ENCODE assay signal across 11 cellular contexts in the genomic region with DNA sequence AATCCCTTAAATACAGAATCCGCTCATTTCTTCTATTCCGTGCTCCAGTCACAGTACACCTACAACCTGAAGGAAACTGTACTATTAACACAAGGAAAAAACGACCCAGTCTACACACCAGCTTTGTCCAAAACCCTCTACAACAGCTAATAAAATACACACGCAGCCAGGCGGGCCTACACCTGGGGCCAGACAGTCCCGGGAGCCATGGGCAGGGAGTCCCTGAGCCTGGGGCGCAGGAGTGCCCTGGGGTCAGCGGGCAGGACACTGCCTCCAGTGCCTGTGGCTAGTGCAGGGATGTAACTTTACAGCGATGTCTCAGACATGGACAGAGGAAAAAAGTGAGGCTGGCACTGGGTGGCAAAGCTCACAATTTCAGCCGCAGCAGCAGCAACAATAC. TPM values are rescaled to one million over a fixed set of nuclear protein-coding genes. Genes with fewer than 3 reads are reported as not detected.
A peak's percentile ranks its signal among the peaks of the same experiment; 100 is the strongest.
DNase-seq lines count a peak whose midpoint lies in the region; ATAC-seq, FAIRE-seq and TF ChIP-seq lines count a peak whose summit lies in the region.
"Had no signal": no experiment of that assay in that cellular context is flagged by ENCODE, and none has a peak within 500 bp of the region (broad histone marks: within the 10 kb centered on the region; RNA-seq: fewer than 3 reads in every experiment).

No MANE protein-coding gene starts in this region.

- peaks cover 0 to 45% (median 3%) of the 10 kb centered on the region in 3 donors for H3K36me3 Mint-ChIP-seq in CD8-positive, alpha-beta memory T cell
- peaks cover 7% of the 10 kb centered on the region for H3K36me3 Mint-ChIP-seq in nephron (ENCODE audit: low read depth)

- no peaks in the 10 kb centered on the region for H3K9me3 ChIP-seq in CD8-positive, alpha-beta memory T cell (ENCODE audit: low read length)
- H3K9me3 ChIP-seq in Karpas-422 (ENCODE audit: low read length): no peaks in the 10 kb centered on the region
- H3K9me3 ChIP-seq in K562 (replicated peaks; ENCODE audit: control insufficient read depth, insufficient read depth, low read depth, low read length): no peaks in the 10 kb centered on the region

- FAIRE-seq in K562 (lab: Jason Lieb, UNC): peak; percentile 65
- FAIRE-seq in GM12891 (lab: Jason Lieb, UNC): no peak
- FAIRE-seq: G401.6 had no signal

- peaks cover 11 to 23% (median 14%) of the 10 kb centered on the region in 3 donors for H3K4me1 Mint-ChIP-seq in CD8-positive, alpha-beta memory T cell
- peaks cover 13% of the 10 kb centered on the region for H3K4me1 Mint-ChIP-seq in nephron

- TF ChIP-seq EP300 in K562 (IDR thresholded peaks at IDR 0.05; ENCODE audit: low read length): no peak

- ATAC-seq in K562 (no peak), GM18907 (IDR thresholded peaks at IDR 0.05; ENCODE audit: unreplicated experiment) (no peak)

- H3K4me3 ChIP-seq in CD8-positive, alpha-beta memory T cell (ENCODE audit: low read length): no peak overlapping the region
- no peak overlapping the region for H3K4me3 ChIP-seq in Karpas-422 (ENCODE audit: low read length)
- H3K4me3 ChIP-seq in K562: peak overlapping the region; percentile 76

- no peaks in the 10 kb centered on the region for H3K9me3 Mint-ChIP-seq in CD8-positive, alpha-beta memory T cell
- no peaks in the 10 kb centered on the region for H3K9me3 Mint-ChIP-seq in nephron

- POLR2A ChIA-PET in CD8-positive, alpha-beta memory T cell (lab: Charles Lee): no interaction called here
- POLR2A ChIA-PET in K562 (lab: Yijun Ruan, JAX): interaction anchor here (0.7 to 4.2 kb wide), 12 partner anchors 10 to 775 kb away, joined by 3 to 73 read pairs (median 5); a partner anchor contains a TSS

- H3K9ac ChIP-seq in Karpas-422 (ENCODE audit: low read length) (no peak overlapping the region), K562 (ENCODE audit: insufficient read depth in 1 of 2, low read depth in 2 of 2, low read length in 2 of 2) (peak overlapping the region; percentile 37 to 86; a peak in 3 of 4 replicates)

- no peak for TF ChIP-seq POLR2A in K562 (conservative IDR thresholded peaks at IDR 0.05)
- no peak for TF ChIP-seq POLR2A in GM12891 (IDR thresholded peaks at IDR 0.05; ENCODE audit: low read depth, low read length)

- peaks cover 9% of the 10 kb centered on the region for H3K4me1 ChIP-seq in CD8-positive, alpha-beta memory T cell (ENCODE audit: insufficient read depth, low read length)
- H3K4me1 ChIP-seq in Karpas-422 (ENCODE audit: low read length) (peaks cover 14% of the 10 kb centered on the region), K562 (replicated peaks in 1 of 2; ENCODE audit: control insufficient read depth in 2 of 2, insufficient read depth in 2 of 2, low read length in 2 of 2) (peaks cover 19 to 66% of the 10 kb centered on the region in 2 experiments; a peak in 4 of 5 replicates)

- no peak for TF ChIP-seq CTCF in K562 (IDR thresholded peaks at IDR 0.05 in 2 of 3, conservative IDR thresholded peaks at IDR 0.05 in 1 of 3; ENCODE audit: insufficient read depth in 2 of 3, low read depth in 1 of 3, low read length in 3 of 3)
- no peak for TF ChIP-seq CTCF in nephron (IDR thresholded peaks at IDR 0.05; ENCODE audit: unreplicated experiment in 3 of 3)

- no peak for DNase-seq in CD8-positive, alpha-beta memory T cell
- DNase-seq in Karpas-422 (peak; percentile 36), K562 (ENCODE audit: extremely low read depth in 1 of 4, low spot score in 3 of 4) (no peak), GM12891 (ENCODE audit: insufficient read length, low spot score) (no peak), ACHN (no peak)
- no peak for DNase-seq in NK-92 treated with Interleukin-12 subunit alpha and Interleukin-12 subunit beta, amount 100 ng/mL, for 24 hours (lab: John Stamatoyannopoulos, UW)
- DNase-seq: cerebellar nuclear complex, foreskin melanocyte had no signal

- H2AFZ ChIP-seq in Karpas-422 (ENCODE audit: low read length) (no peak overlapping the region), K562 (ENCODE audit: low read depth, low read length) (peak overlapping the region; percentile 69)

- peak overlapping the region in 7 of 8 donors; percentile 29 to 82 (median 76) for H3K27ac Mint-ChIP-seq in CD8-positive, alpha-beta memory T cell
- no peak overlapping the region for H3K27ac Mint-ChIP-seq in nephron

- H3K4me2 ChIP-seq in Karpas-422 (ENCODE audit: low read depth, low read length, poor library complexity, severe bottlenecking): no peak overlapping the region
- H3K4me2 ChIP-seq in K562 (ENCODE audit: insufficient read depth, low read length): peak overlapping the region; percentile 74

- no TSS peak for BruUV-seq in K562 (replicated peaks; lab: Mats Ljungman, UMichigan)

- H3K9me1 ChIP-seq in K562 (ENCODE audit: control insufficient read depth, insufficient read depth, low read length): peaks cover 5% of the 10 kb centered on the region

- H3K27me3 Mint-ChIP-seq in CD8-positive, alpha-beta memory T cell: peaks cover 0 to 1% of the 10 kb centered on the region in 2 donors
- H3K27me3 Mint-ChIP-seq in nephron (ENCODE audit: low read depth): peaks cover 15% of the 10 kb centered on the region

- H3K36me3 ChIP-seq in CD8-positive, alpha-beta memory T cell (ENCODE audit: insufficient read depth, low read length): no peaks in the 10 kb centered on the region
- no peaks in the 10 kb centered on the region for H3K36me3 ChIP-seq in Karpas-422 (ENCODE audit: insufficient read depth, low read length)
- H3K36me3 ChIP-seq in K562 (ENCODE audit: control insufficient read depth, insufficient read depth, low read length): peaks cover 7% of the 10 kb centered on the region; the same call in 2 of the 3 replicates

- CTCF ChIA-PET in CD8-positive, alpha-beta memory T cell (lab: Charles Lee): interaction anchor here (4.2 kb wide), 1 partner anchor 16 kb away, joined by 18 read pairs; no protein-coding TSS in a partner anchor
- CTCF ChIA-PET in K562 (lab: Yijun Ruan, JAX; ENCODE audit: low intra/inter-chr PET ratio): no interaction called here

- H3K79me2 ChIP-seq in Karpas-422 (ENCODE audit: low read length): peaks cover 18% of the 10 kb centered on the region
- H3K79me2 ChIP-seq in K562 (ENCODE audit: control insufficient read depth, insufficient read depth, low read length): peaks cover 33% of the 10 kb centered on the region

- intact Hi-C loops in K562 (cut with micrococcal nuclease): no loop called here

- H3K27me3 ChIP-seq in CD8-positive, alpha-beta memory T cell (ENCODE audit: insufficient read depth, low read length, poor library complexity, severe bottlenecking): no peaks in the 10 kb centered on the region
- H3K27me3 ChIP-seq in Karpas-422 (ENCODE audit: low read length) (no peaks in the 10 kb centered on the region), K562 (ENCODE audit: control insufficient read depth in 2 of 2, insufficient read depth in 2 of 2, low read length in 2 of 2) (no peaks in the 10 kb centered on the region)

- in situ Hi-C loops in K562 (cut with MboI): no loop called here
- in situ Hi-C loops in ACHN (cut with HindIII; ENCODE audit: low pct_ligation_motif_present, low pct_unique_long_range_greater_than_20kb, low sequenced_read_pairs): loop anchor here (25.0 kb wide), 1 partner anchor 93 kb away; no protein-coding TSS in a partner anchor

- H3K9me2 ChIP-seq in Karpas-422 (replicated peaks; ENCODE audit: insufficient read depth, low read length): no peaks in the 10 kb centered on the region

- H3K4me3 Mint-ChIP-seq in CD8-positive, alpha-beta memory T cell: peak overlapping the region; percentile 42 to 87 (median 76)
- peak overlapping the region; percentile 85 to 87 (median 86) for H3K4me3 Mint-ChIP-seq in nephron

- H4K20me1 ChIP-seq in Karpas-422 (ENCODE audit: insufficient read depth, low read depth, low read length) (peaks cover 5% of the 10 kb centered on the region; the same call in 1 of the 2 replicates), K562 (replicated peaks; ENCODE audit: control insufficient read depth, insufficient read depth, low read length) (peaks cover 8% of the 10 kb centered on the region; the same call in 1 of the 2 replicates)

- 70% methylated on average over 10 of the region's 10 CpGs for WGBS in K562 (ENCODE audit: insufficient coverage, low coverage, missing lambda C conversion rate)

- no peak overlapping the region for H3K27ac ChIP-seq in CD8-positive, alpha-beta memory T cell (ENCODE audit: low read depth, low read length)
- H3K27ac ChIP-seq in Karpas-422 (ENCODE audit: low read length) (no peak overlapping the region), K562 (ENCODE audit: extremely low read depth, low read depth, low read length) (0 out of 3 replicates have a peak overlapping the region, but pooled peaks have one; percentile 100)

- no peak for TF ChIP-seq RAD21 in K562 (CRISPR knock-in tag; conservative IDR thresholded peaks at IDR 0.05 in 1 of 2, IDR thresholded peaks at IDR 0.05 in 1 of 2)

RNA-seq across cellular contexts. Expression of a gene that starts 28.5 kb away (rescaled TPM):
- 10 to 100 TPM; 32.3 to 34.4 TPM for total RNA-seq in CD8-positive, alpha-beta memory T cell
- polyA plus RNA-seq in CD8-positive, alpha-beta memory T cell: 63.3 TPM
- 19.6 and 39.1 TPM in 2 replicates for total RNA-seq in Karpas-422 (2014; rRNA removed; shearing (Covaris generic); ENCODE audit: low replicate concordance)
- total RNA-seq in K562 (2011; cell fraction: chromatin; rRNA removed; ENCODE audit: low replicate concordance): 42.1 and 68.9 TPM in 2 replicates
- total RNA-seq in K562 (2011; cell fraction: nucleolus; rRNA removed): 52.6 and 53.5 TPM in 2 replicates
- 51.0 and 57.1 TPM in 2 replicates for total RNA-seq in K562 (2011; cell fraction: nucleoplasm; rRNA removed)
- total RNA-seq in K562 (2014; rRNA removed) (22.3 and 24.0 TPM in 2 replicates), K562 (2014; rRNA removed; fragmentation: Illumina TruSeq; extraction: Trizol) (4.7 and 6.1 TPM in 2 replicates), K562 (2015; rRNA removed; fragmentation: Illumina TruSeq; extraction: Trizol) (13.6 and 13.9 TPM in 2 replicates), K562 (2021) (19.9 and 22.2 TPM in 2 replicates)
- polyA plus RNA-seq in K562 (2011; rRNA removed) (18.6 and 20.7 TPM in 2 replicates), K562 (2014; fragmentation: Illumina TruSeq; extraction: Trizol) (9.0 and 13.6 TPM in 2 replicates), K562 (2014; fragmentation: Nextera tagmentation; extraction: Ambion mirVana) (1 to 10 TPM in 1 of 2 experiments, under 1 TPM in 1; 0.69 to 1.0 TPM), K562 (2014; rRNA removed) (31.5 and 33.3 TPM in 2 replicates)
- 20.9 and 40.1 TPM in 2 replicates for polyA plus RNA-seq in K562 (2011; cell fraction: cytosol; rRNA removed)
- 55.5 and 97.5 TPM in 2 replicates for polyA plus RNA-seq in K562 (2011; cell fraction: nucleus; rRNA removed)
- polyA plus RNA-seq in K562 (2012): 18.3 and 26.9 TPM in 2 replicates
- 1.6 and 5.7 TPM in 2 replicates for polyA minus RNA-seq in K562 (2011; rRNA and poly(A)+ RNA removed)
- polyA minus RNA-seq in K562 (2011; cell fraction: cytosol; rRNA and poly(A)+ RNA removed): 7.7 and 10.3 TPM in 2 replicates
- polyA minus RNA-seq in K562 (2011; cell fraction: nucleus; rRNA and poly(A)+ RNA removed): 11.7 and 13.1 TPM in 2 replicates
- polyA plus RNA-seq in GM12891 (2012; ENCODE audit: low read depth, missing spikeins): 18.7 TPM

RNA-seq across cellular contexts. Expression of a gene that starts 28.5 kb away (rescaled TPM):
- total RNA-seq in CD8-positive, alpha-beta memory T cell: 100 to 1,000 TPM in 1 of 2 experiments, 10 to 100 TPM in 1; 91.8 to 102 TPM
- 109 TPM for polyA plus RNA-seq in CD8-positive, alpha-beta memory T cell
- 20.1 and 70.0 TPM in 2 replicates for total RNA-seq in Karpas-422 (2014; rRNA removed; shearing (Covaris generic); ENCODE audit: low replicate concordance)
- 2.8 and 6.4 TPM in 2 replicates for total RNA-seq in K562 (2011; cell fraction: chromatin; rRNA removed; ENCODE audit: low replicate concordance)
- total RNA-seq in K562 (2011; cell fraction: nucleolus; rRNA removed): 8.8 and 12.3 TPM in 2 replicates
- total RNA-seq in K562 (2011; cell fraction: nucleoplasm; rRNA removed): 3.4 and 7.0 TPM in 2 replicates
- total RNA-seq in K562 (2014; rRNA removed) (74.8 and 100.0 TPM in 2 replicates), K562 (2014; rRNA removed; fragmentation: Illumina TruSeq; extraction: Trizol) (6.7 TPM in 2 replicates), K562 (2015; rRNA removed; fragmentation: Illumina TruSeq; extraction: Trizol) (29.6 and 31.9 TPM in 2 replicates), K562 (2021) (50.5 and 53.7 TPM in 2 replicates)
- polyA plus RNA-seq in K562 (2011; rRNA removed) (15.8 and 16.5 TPM in 2 replicates), K562 (2014; fragmentation: Illumina TruSeq; extraction: Trizol) (10.3 and 22.1 TPM in 2 replicates), K562 (2014; fragmentation: Nextera tagmentation; extraction: Ambion mirVana) (1 to 10 TPM; 1.5 to 2.4 TPM), K562 (2014; rRNA removed) (53.3 and 75.7 TPM in 2 replicates)
- polyA plus RNA-seq in K562 (2011; cell fraction: cytosol; rRNA removed): 21.3 and 65.5 TPM in 2 replicates
- polyA plus RNA-seq in K562 (2011; cell fraction: nucleus; rRNA removed): 12.1 and 18.1 TPM in 2 replicates
- polyA plus RNA-seq in K562 (2012): 34.9 and 46.9 TPM in 2 replicates
- polyA minus RNA-seq in K562 (2011; rRNA and poly(A)+ RNA removed): 2.6 and 4.5 TPM in 2 replicates
- 17.2 and 24.6 TPM in 2 replicates for polyA minus RNA-seq in K562 (2011; cell fraction: cytosol; rRNA and poly(A)+ RNA removed)
- polyA minus RNA-seq in K562 (2011; cell fraction: nucleus; rRNA and poly(A)+ RNA removed): 7.1 and 7.8 TPM in 2 replicates
- 42.4 TPM for polyA plus RNA-seq in GM12891 (2012; ENCODE audit: low read depth, missing spikeins)

RNA-seq across cellular contexts. Expression of a gene that starts 34.3 kb away (rescaled TPM):
- 10 to 100 TPM; 32.9 to 38.0 TPM for total RNA-seq in CD8-positive, alpha-beta memory T cell
- polyA plus RNA-seq in CD8-positive, alpha-beta memory T cell: 8.1 TPM
- 9.8 and 20.8 TPM in 2 replicates for total RNA-seq in Karpas-422 (2014; rRNA removed; shearing (Covaris generic); ENCODE audit: low replicate concordance)
- total RNA-seq in K562 (2011; cell fraction: chromatin; rRNA removed; ENCODE audit: low replicate concordance): 87.2 and 161 TPM in 2 replicates
- total RNA-seq in K562 (2011; cell fraction: nucleolus; rRNA removed): 91.9 and 116 TPM in 2 replicates
- 69.6 and 98.9 TPM in 2 replicates for total RNA-seq in K562 (2011; cell fraction: nucleoplasm; rRNA removed)
- total RNA-seq in K562 (2014; rRNA removed) (17.2 and 17.6 TPM in 2 replicates), K562 (2014; rRNA removed; fragmentation: Illumina TruSeq; extraction: Trizol) (4.2 and 4.4 TPM in 2 replicates), K562 (2015; rRNA removed; fragmentation: Illumina TruSeq; extraction: Trizol) (5.1 and 12.1 TPM in 2 replicates), K562 (2021) (22.3 and 30.2 TPM in 2 replicates)
- polyA plus RNA-seq in K562 (2011; rRNA removed) (19.0 and 26.5 TPM in 2 replicates), K562 (2014; fragmentation: Illumina TruSeq; extraction: Trizol) (3.3 and 18.5 TPM in 2 replicates), K562 (2014; fragmentation: Nextera tagmentation; extraction: Ambion mirVana) (under 1 TPM; 0.37 to 0.48 TPM), K562 (2014; rRNA removed) (17.5 and 22.1 TPM in 2 replicates)
- polyA plus RNA-seq in K562 (2011; cell fraction: cytosol; rRNA removed): 17.4 and 36.7 TPM in 2 replicates
- polyA plus RNA-seq in K562 (2011; cell fraction: nucleus; rRNA removed): 121 and 141 TPM in 2 replicates
- 11.5 and 25.8 TPM in 2 replicates for polyA plus RNA-seq in K562 (2012)
- 3.1 and 3.6 TPM in 2 replicates for polyA minus RNA-seq in K562 (2011; rRNA and poly(A)+ RNA removed)
- polyA minus RNA-seq in K562 (2011; cell fraction: cytosol; rRNA and poly(A)+ RNA removed): 23.1 and 27.5 TPM in 2 replicates
- polyA minus RNA-seq in K562 (2011; cell fraction: nucleus; rRNA and poly(A)+ RNA removed): 25.4 and 28.3 TPM in 2 replicates
- 6.0 TPM for polyA plus RNA-seq in GM12891 (2012; ENCODE audit: low read depth, missing spikeins)

RNA-seq across cellular contexts. Expression of a gene that starts 40.4 kb away (rescaled TPM):
- total RNA-seq in CD8-positive, alpha-beta memory T cell: 10 to 100 TPM; 27.0 to 27.2 TPM
- 33.7 TPM for polyA plus RNA-seq in CD8-positive, alpha-beta memory T cell
- 19.0 and 22.2 TPM in 2 replicates for total RNA-seq in Karpas-422 (2014; rRNA removed; shearing (Covaris generic); ENCODE audit: low replicate concordance)
- 18.2 and 43.0 TPM in 2 replicates for total RNA-seq in K562 (2011; cell fraction: chromatin; rRNA removed; ENCODE audit: low replicate concordance)
- total RNA-seq in K562 (2011; cell fraction: nucleolus; rRNA removed): 45.9 and 52.7 TPM in 2 replicates
- 35.9 and 40.4 TPM in 2 replicates for total RNA-seq in K562 (2011; cell fraction: nucleoplasm; rRNA removed)
- total RNA-seq in K562 (2014; rRNA removed) (48.7 and 49.7 TPM in 2 replicates), K562 (2014; rRNA removed; fragmentation: Illumina TruSeq; extraction: Trizol) (12.3 and 15.4 TPM in 2 replicates), K562 (2015; rRNA removed; fragmentation: Illumina TruSeq; extraction: Trizol) (34.4 and 35.6 TPM in 2 replicates), K562 (2021) (31.9 and 35.3 TPM in 2 replicates)
- polyA plus RNA-seq in K562 (2011; rRNA removed) (46.1 and 47.0 TPM in 2 replicates), K562 (2014; fragmentation: Illumina TruSeq; extraction: Trizol) (20.5 and 37.8 TPM in 2 replicates), K562 (2014; fragmentation: Nextera tagmentation; extraction: Ambion mirVana) (1 to 10 TPM; 1.3 to 3.9 TPM), K562 (2014; rRNA removed) (43.9 and 50.0 TPM in 2 replicates)
- 52.6 and 64.3 TPM in 2 replicates for polyA plus RNA-seq in K562 (2011; cell fraction: cytosol; rRNA removed)
- polyA plus RNA-seq in K562 (2011; cell fraction: nucleus; rRNA removed): 44.3 and 47.3 TPM in 2 replicates
- polyA plus RNA-seq in K562 (2012): 16.8 and 31.2 TPM in 2 replicates
- polyA minus RNA-seq in K562 (2011; rRNA and poly(A)+ RNA removed): 10.9 and 12.0 TPM in 2 replicates
- 8.9 and 11.7 TPM in 2 replicates for polyA minus RNA-seq in K562 (2011; cell fraction: cytosol; rRNA and poly(A)+ RNA removed)
- polyA minus RNA-seq in K562 (2011; cell fraction: nucleus; rRNA and poly(A)+ RNA removed): 9.6 and 14.0 TPM in 2 replicates
- 19.3 TPM for polyA plus RNA-seq in GM12891 (2012; ENCODE audit: low read depth, missing spikeins)

RNA-seq across cellular contexts. Expression of a gene that starts 46.8 kb away (rescaled TPM):
- total RNA-seq in CD8-positive, alpha-beta memory T cell: 1 to 10 TPM; 7.2 to 7.5 TPM
- 8.3 TPM for polyA plus RNA-seq in CD8-positive, alpha-beta memory T cell
- total RNA-seq in Karpas-422 (2014; rRNA removed; shearing (Covaris generic); ENCODE audit: low replicate concordance): 0.18 TPM in 1 of 2 replicates, not detected in the other
- total RNA-seq in K562 (2011; cell fraction: chromatin; rRNA removed; ENCODE audit: low replicate concordance): 10.8 and 42.1 TPM in 2 replicates
- total RNA-seq in K562 (2011; cell fraction: nucleolus; rRNA removed): 29.0 and 32.5 TPM in 2 replicates
- 13.0 and 13.4 TPM in 2 replicates for total RNA-seq in K562 (2011; cell fraction: nucleoplasm; rRNA removed)
- total RNA-seq in K562 (2014; rRNA removed): 2.3 and 4.5 TPM in 2 replicates
- 0.06 and 0.18 TPM in 2 replicates for total RNA-seq in K562 (2014; rRNA removed; fragmentation: Illumina TruSeq; extraction: Trizol)
- 0.33 and 1.2 TPM in 2 replicates for total RNA-seq in K562 (2015; rRNA removed; fragmentation: Illumina TruSeq; extraction: Trizol)
- 3.3 and 3.4 TPM in 2 replicates for total RNA-seq in K562 (2021)
- polyA plus RNA-seq in K562 (2011; rRNA removed): 0.81 and 1.8 TPM in 2 replicates
- 0.55 and 1.9 TPM in 2 replicates for polyA plus RNA-seq in K562 (2011; cell fraction: cytosol; rRNA removed)
- 15.2 and 24.6 TPM in 2 replicates for polyA plus RNA-seq in K562 (2011; cell fraction: nucleus; rRNA removed)
- polyA plus RNA-seq in K562 (2012): 3.2 and 13.5 TPM in 2 replicates
- 0.34 and 1.1 TPM in 2 replicates for polyA plus RNA-seq in K562 (2014; fragmentation: Illumina TruSeq; extraction: Trizol)
- under 1 TPM in 1 of 2 experiments, not detected in 1; 0.03 TPM for polyA plus RNA-seq in K562 (2014; fragmentation: Nextera tagmentation; extraction: Ambion mirVana)
- polyA plus RNA-seq in K562 (2014; rRNA removed): 1.5 and 4.5 TPM in 2 replicates
- polyA minus RNA-seq in K562 (2011; rRNA and poly(A)+ RNA removed): 0.33 and 1.1 TPM in 2 replicates
- 1.7 and 1.9 TPM in 2 replicates for polyA minus RNA-seq in K562 (2011; cell fraction: cytosol; rRNA and poly(A)+ RNA removed)
- polyA minus RNA-seq in K562 (2011; cell fraction: nucleus; rRNA and poly(A)+ RNA removed): 8.8 and 11.0 TPM in 2 replicates
- 0.21 TPM for polyA plus RNA-seq in GM12891 (2012; ENCODE audit: low read depth, missing spikeins)

Comparison
In these comparisons a context has a peak if more than half of its experiments do, and no peak if none do; other contexts are left out.
1. H3K27ac Mint-ChIP-seq: peak in CD8-positive, alpha-beta memory T cell (7 of 8); none in nephron (0 of 3).